In genomic region chr17:80650751-80651173, GRCh38 we compare ENCODE assay signal across 15 cellular contexts.
A peak's percentile ranks its signal among the peaks of the same experiment; 100 is the strongest.
DNase-seq lines count a peak whose midpoint lies in the region; ATAC-seq, FAIRE-seq and TF ChIP-seq lines count a peak whose summit lies in the region.
"Had no signal": no experiment of that assay in that cellular context is flagged by ENCODE, and none has a peak within 500 bp of the region (broad histone marks: within the 10 kb centered on the region; RNA-seq: fewer than 3 reads in every experiment).

No MANE protein-coding gene starts in this region.

- no peaks in the 10 kb centered on the region for H3K27me3 ChIP-seq in neural progenitor cell
- H3K27me3 ChIP-seq in pancreas = no peaks in the 10 kb centered on the region
- H3K27me3 ChIP-seq: heart left ventricle had no signal

- peak overlapping the region; percentile 27 for H3K27ac Mint-ChIP-seq in activated CD8-positive, alpha-beta memory T cell treated with anti-CD3 and anti-CD28 coated beads, Interleukin-2, amount 10 ng/mL, durations not matched to agents 7 days and 5 days
- H3K27ac Mint-ChIP-seq in activated naive CD8-positive, alpha-beta T cell treated with anti-CD3 and anti-CD28 coated beads, Interleukin-2, amount 10 ng/mL, durations not matched to agents 7 days and 5 days = peak overlapping the region; percentile 35
- H3K27ac Mint-ChIP-seq in neural progenitor cell = no peak overlapping the region
- H3K27ac Mint-ChIP-seq: memory B cell had no signal

- peaks cover 8% of the 10 kb centered on the region for H3K4me1 ChIP-seq in neural progenitor cell
- no peaks in the 10 kb centered on the region for H3K4me1 ChIP-seq in pancreas

- H4K20me1 ChIP-seq in neural progenitor cell (ENCODE audit: low read depth) = peaks cover 27% of the 10 kb centered on the region

- CTCF ChIA-PET in activated CD8-positive, alpha-beta memory T cell treated with anti-CD3 and anti-CD28 coated beads, Interleukin-2, amount 10 ng/mL, durations not matched to agents 7 days and 5 days (lab: Charles Lee) = no interaction called here

- H3K27me3 Mint-ChIP-seq in activated CD8-positive, alpha-beta memory T cell treated with anti-CD3 and anti-CD28 coated beads, Interleukin-2, amount 10 ng/mL, durations not matched to agents 7 days and 5 days = no peaks in the 10 kb centered on the region
- H3K27me3 Mint-ChIP-seq in activated naive CD8-positive, alpha-beta T cell treated with anti-CD3 and anti-CD28 coated beads, Interleukin-2, amount 10 ng/mL, durations not matched to agents 7 days and 5 days = no peaks in the 10 kb centered on the region
- H3K27me3 Mint-ChIP-seq in neural progenitor cell (ENCODE audit: insufficient read depth, low read depth) = peaks cover 5% of the 10 kb centered on the region
- H3K27me3 Mint-ChIP-seq: memory B cell had no signal

- no peak for ATAC-seq in activated CD8-positive, alpha-beta memory T cell treated with anti-CD3 and anti-CD28 coated beads, Interleukin-2, amount 10 ng/mL, durations not matched to agents 7 days and 5 days
- no peak for ATAC-seq in activated naive CD8-positive, alpha-beta T cell treated with anti-CD3 and anti-CD28 coated beads, Interleukin-2, amount 10 ng/mL, durations not matched to agents 7 days and 5 days (ENCODE audit: low read depth)
- ATAC-seq in HG02623 (IDR thresholded peaks at IDR 0.05; ENCODE audit: unreplicated experiment) (no peak), pancreas (no peak), sciatic nerve (no peak)

- no peak overlapping the region for H3K4me2 ChIP-seq in neural progenitor cell

- H2AFZ ChIP-seq in neural progenitor cell (replicated peaks) = no peak overlapping the region

- H3K9me3 ChIP-seq in neural progenitor cell (ENCODE audit: low read depth) (no peaks in the 10 kb centered on the region), pancreas (no peaks in the 10 kb centered on the region)

- no peak overlapping the region for H3K4me3 Mint-ChIP-seq in activated CD8-positive, alpha-beta memory T cell treated with anti-CD3 and anti-CD28 coated beads, Interleukin-2, amount 10 ng/mL, durations not matched to agents 7 days and 5 days
- H3K4me3 Mint-ChIP-seq in activated naive CD8-positive, alpha-beta T cell treated with anti-CD3 and anti-CD28 coated beads, Interleukin-2, amount 10 ng/mL, durations not matched to agents 7 days and 5 days = no peak overlapping the region
- no peak overlapping the region for H3K4me3 Mint-ChIP-seq in neural progenitor cell
- H3K4me3 Mint-ChIP-seq: memory B cell, nephron had no signal

- no peak for DNase-seq in activated CD8-positive, alpha-beta memory T cell treated with anti-CD3 and anti-CD28 coated beads, Interleukin-2, amount 10 ng/mL, durations not matched to agents 7 days and 5 days
- no peak for DNase-seq in activated CD8-positive, alpha-beta memory T cell treated with anti-CD3 and anti-CD28 coated beads, Interleukin-2, amount 50 U/mL, for 48 hours
- DNase-seq in NB4 (ENCODE audit: low read depth) = peak; percentile 51
- no peak for DNase-seq in activated naive CD8-positive, alpha-beta T cell treated with anti-CD3 and anti-CD28 coated beads, Interleukin-2, amount 10 ng/mL, durations not matched to agents 7 days and 5 days
- peak; percentile 29 for DNase-seq in neural progenitor cell (ENCODE audit: low spot score)
- DNase-seq in pancreas = no peak
- no peak for DNase-seq in sciatic nerve (ENCODE audit: low spot score)
- DNase-seq: activated CD4-positive, alpha-beta T cell treated with anti-CD3 and anti-CD28 coated beads for 1 hour; GOT3; Right ventricle myocardium superior had no signal

- WGBS in pancreas, 2 donors = 78 to 84% methylated on average over 8 of the region's 8 CpGs

- H3K4me1 Mint-ChIP-seq in activated CD8-positive, alpha-beta memory T cell treated with anti-CD3 and anti-CD28 coated beads, Interleukin-2, amount 10 ng/mL, durations not matched to agents 7 days and 5 days = peaks cover 46% of the 10 kb centered on the region
- peaks cover 48% of the 10 kb centered on the region for H3K4me1 Mint-ChIP-seq in activated naive CD8-positive, alpha-beta T cell treated with anti-CD3 and anti-CD28 coated beads, Interleukin-2, amount 10 ng/mL, durations not matched to agents 7 days and 5 days
- peaks cover 22% of the 10 kb centered on the region for H3K4me1 Mint-ChIP-seq in neural progenitor cell

- H3K4me3 ChIP-seq in NB4 (ENCODE audit: low read depth, low read length) = no peak overlapping the region
- H3K4me3 ChIP-seq in neural progenitor cell = no peak overlapping the region
- H3K4me3 ChIP-seq in pancreas = no peak overlapping the region

- POLR2A ChIA-PET in activated naive CD8-positive, alpha-beta T cell treated with anti-CD3 and anti-CD28 coated beads, Interleukin-2, amount 10 ng/mL, durations not matched to agents 7 days and 5 days (lab: Charles Lee) = no interaction called here

- H3K36me3 ChIP-seq in neural progenitor cell (no peaks in the 10 kb centered on the region), pancreas (no peaks in the 10 kb centered on the region)
- H3K36me3 ChIP-seq: heart left ventricle had no signal

- intact Hi-C loops in pancreas (cut with DNase I) = loop anchor here in 1 of 3 donors (10.0 kb wide), 1 partner anchor 56 kb away; no protein-coding TSS in a partner anchor
- intact Hi-C loops in sciatic nerve (cut with DNase I) = no loop called here

- H3K27ac ChIP-seq in neural progenitor cell = no peak overlapping the region
- no peak overlapping the region for H3K27ac ChIP-seq in pancreas

- H3F3A ChIP-seq in neural progenitor cell (ENCODE audit: low read depth) = no peaks in the 10 kb centered on the region

- peaks cover 13% of the 10 kb centered on the region for H3K36me3 Mint-ChIP-seq in activated CD8-positive, alpha-beta memory T cell treated with anti-CD3 and anti-CD28 coated beads, Interleukin-2, amount 10 ng/mL, durations not matched to agents 7 days and 5 days
- H3K36me3 Mint-ChIP-seq in activated naive CD8-positive, alpha-beta T cell treated with anti-CD3 and anti-CD28 coated beads, Interleukin-2, amount 10 ng/mL, durations not matched to agents 7 days and 5 days = peaks cover 34% of the 10 kb centered on the region
- peaks cover 17% of the 10 kb centered on the region for H3K36me3 Mint-ChIP-seq in neural progenitor cell

- FAIRE-seq in pancreas (lab: Jason Lieb, UNC) = no peak
- FAIRE-seq: islet of Langerhans had no signal

- H3K9me3 Mint-ChIP-seq in activated CD8-positive, alpha-beta memory T cell treated with anti-CD3 and anti-CD28 coated beads, Interleukin-2, amount 10 ng/mL, durations not matched to agents 7 days and 5 days (ENCODE audit: low read depth) = no peaks in the 10 kb centered on the region
- peaks cover 6% of the 10 kb centered on the region for H3K9me3 Mint-ChIP-seq in activated naive CD8-positive, alpha-beta T cell treated with anti-CD3 and anti-CD28 coated beads, Interleukin-2, amount 10 ng/mL, durations not matched to agents 7 days and 5 days
- peaks cover 8% of the 10 kb centered on the region for H3K9me3 Mint-ChIP-seq in neural progenitor cell

- H3K79me2 ChIP-seq in neural progenitor cell (ENCODE audit: low read depth) = peaks cover 30% of the 10 kb centered on the region

- H3K9ac ChIP-seq in neural progenitor cell = no peak overlapping the region

- no peak for TF ChIP-seq CTCF in NB4 (IDR thresholded peaks at IDR 0.05; ENCODE audit: low read depth, low read length)
- no peak for TF ChIP-seq CTCF in neural progenitor cell (IDR thresholded peaks at IDR 0.05)
- TF ChIP-seq CTCF in pancreas (IDR thresholded peaks at IDR 0.05) = no peak

- no peak for TF ChIP-seq POLR2A in NB4 (IDR thresholded peaks at IDR 0.05; ENCODE audit: extremely low read depth, insufficient read length)

Comparison
In these comparisons a context has a peak if more than half of its experiments do, and no peak if none do; other contexts are left out.
1. DNase-seq: peak in NB4 (single experiment) and neural progenitor cell (single experiment); none in activated CD8-positive, alpha-beta memory T cell treated with anti-CD3 and anti-CD28 coated beads, Interleukin-2, amount 10 ng/mL, durations not matched to agents 7 days and 5 days (single experiment), activated CD8-positive, alpha-beta memory T cell treated with anti-CD3 and anti-CD28 coated beads, Interleukin-2, amount 50 U/mL, for 48 hours (single experiment), activated naive CD8-positive, alpha-beta T cell treated with anti-CD3 and anti-CD28 coated beads, Interleukin-2, amount 10 ng/mL, durations not matched to agents 7 days and 5 days (single experiment), pancreas (0 of 6) and sciatic nerve (single experiment).